In the genomic region with DNA sequence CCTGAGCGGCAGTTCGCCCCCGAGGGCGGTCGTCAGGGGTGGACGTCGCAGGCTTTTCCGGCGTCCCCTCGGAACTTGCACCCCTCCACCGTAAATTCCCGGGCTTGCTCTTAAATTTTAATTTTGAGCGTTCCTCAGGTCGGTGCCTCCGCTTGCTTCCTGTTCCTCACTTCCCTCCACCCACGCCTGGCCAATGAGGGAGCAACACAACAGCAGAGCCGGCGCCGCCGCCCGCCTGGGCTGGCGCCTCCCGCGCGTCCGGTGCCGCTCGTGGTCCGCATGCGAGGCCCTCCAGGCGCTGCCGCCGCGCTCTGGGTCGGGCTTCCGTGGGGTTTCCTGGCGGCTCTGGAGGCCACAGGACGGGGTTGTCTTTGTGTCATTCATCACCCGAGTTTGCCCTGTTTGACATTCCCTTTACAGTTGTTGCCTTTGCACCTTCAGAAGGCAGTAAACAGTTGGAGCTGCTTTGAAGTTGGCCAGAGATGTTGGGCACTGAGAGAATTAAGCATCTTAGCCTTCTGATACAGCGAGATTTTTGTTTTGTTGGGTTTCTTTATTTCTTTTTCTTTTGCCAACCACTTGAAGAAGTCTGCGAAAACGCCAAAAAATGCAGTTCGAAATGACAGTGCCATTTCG, we compare ENCODE assay signal across 8 cellular contexts.
DNase-seq lines count a peak whose midpoint lies in the region; ATAC-seq lines count a peak whose summit lies in the region.

No MANE protein-coding gene starts in this region.

- H3K4me1 Mint-ChIP-seq in central memory CD8-positive, alpha-beta T cell: peaks cover 45% of the 10 kb centered on the region

- H3K9me3 Mint-ChIP-seq in central memory CD8-positive, alpha-beta T cell: no peaks in the 10 kb centered on the region

- peak overlapping the region; percentile 84 for H3K4me3 Mint-ChIP-seq in central memory CD8-positive, alpha-beta T cell

- peaks cover 16% of the 10 kb centered on the region for H3K36me3 Mint-ChIP-seq in central memory CD8-positive, alpha-beta T cell (ENCODE audit: insufficient read depth)

- H3K27me3 Mint-ChIP-seq in central memory CD8-positive, alpha-beta T cell: no peaks in the 10 kb centered on the region

- peak; percentile 70 for ATAC-seq in HG02884 (IDR thresholded peaks at IDR 0.05; ENCODE audit: unreplicated experiment)
- peak; percentile 84 for ATAC-seq in central memory CD8-positive, alpha-beta T cell (replicated peaks; ENCODE audit: extremely low read depth, poor library complexity, severe bottlenecking)

- peak overlapping the region; percentile 97 for H3K27ac Mint-ChIP-seq in central memory CD8-positive, alpha-beta T cell (ENCODE audit: low read depth)

- DNase-seq in NCI-H2196 (lab: John Stamatoyannopoulos, UW; ENCODE audit: unreplicated experiment) (peak; percentile 16), NCI-H2196 treated with DMSO at 0.1 percent for 48 hours (lab: John Stamatoyannopoulos, UW; ENCODE audit: unreplicated experiment) (no peak), NCI-H1930 (lab: John Stamatoyannopoulos, UW) (peak; percentile 44 to 56), kidney glomerular epithelial cell (lab: John Stamatoyannopoulos, UW) (peak; percentile 42)
- peak; percentile 74 for DNase-seq in activated CD4-positive, CD25-positive, alpha-beta regulatory T cell treated with anti-CD3 and anti-CD28 coated beads, Interleukin-2, amount 50 U/mL, for 16 hours (ENCODE audit: low read depth, low spot score)
- peak; percentile 76 to 80 for DNase-seq in central memory CD8-positive, alpha-beta T cell (ENCODE audit: low spot score in 2 of 2)
- DNase-seq in stimulated activated CD4-positive, alpha-beta T cell treated with anti-CD3 and anti-CD28 coated beads, Interleukin-15, amount 100 ng/mL, for 24 hours: peak; percentile 93
